In the genomic region with DNA sequence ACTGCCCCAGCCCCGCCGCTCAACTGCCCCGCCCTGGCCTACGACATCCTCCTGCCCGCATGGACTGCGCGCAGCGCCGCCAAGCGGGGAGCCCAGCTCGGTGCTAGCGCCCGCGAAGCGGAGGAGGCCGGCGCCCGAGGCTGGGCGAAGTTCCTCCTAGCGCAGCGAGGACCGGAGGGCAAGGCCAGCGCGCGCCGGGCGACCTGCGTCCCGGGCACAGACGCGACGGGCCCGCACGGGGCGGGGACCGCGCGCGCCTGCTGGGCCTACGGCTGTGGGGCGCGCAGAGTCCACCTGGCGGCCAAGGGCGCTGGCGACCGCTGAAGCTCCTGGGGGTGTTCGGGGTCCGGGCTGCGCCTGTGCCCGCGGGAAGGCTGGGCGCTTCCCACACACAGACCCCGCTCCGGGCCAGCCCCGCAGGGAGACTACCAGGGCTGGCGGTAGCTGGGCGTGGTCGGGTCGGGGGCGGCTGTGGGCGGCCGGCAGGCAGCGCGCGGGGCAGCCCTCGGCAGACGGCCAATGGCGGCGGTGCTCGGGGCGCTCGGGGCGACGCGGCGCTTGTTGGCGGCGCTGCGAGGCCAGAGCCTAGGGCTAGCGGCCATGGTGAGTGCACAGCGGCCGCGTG, we compare ENCODE assay signal across 8 cellular contexts. TPM values are rescaled to one million over a fixed set of nuclear protein-coding genes. Genes with fewer than 3 reads are reported as not detected.
DNase-seq lines count a peak whose midpoint lies in the region; ATAC-seq and TF ChIP-seq lines count a peak whose summit lies in the region.

A gene (plus strand): TSS at position 511 of the 625 bp plus-strand sequence. CDS start 9 bp downstream, at position 520.

- H2AFZ ChIP-seq in smooth muscle cell (ENCODE audit: low read depth), result peak within 1 kb of the TSS; percentile 82

- in situ Hi-C loops in T47D (cut with HindIII; ENCODE audit: low pct_unique_long_range_greater_than_20kb, low sequenced_read_pairs), result no loop called here

- peak; percentile 79 for ATAC-seq in GM18907 (IDR thresholded peaks at IDR 0.05; ENCODE audit: unreplicated experiment)
- peak; percentile 79 for ATAC-seq in HG03139 (IDR thresholded peaks at IDR 0.05; ENCODE audit: unreplicated experiment)

- peaks cover 13% of the 10 kb centered on the region for H3K79me2 ChIP-seq in smooth muscle cell (ENCODE audit: low read depth)

- peak within 1 kb of the TSS; percentile 90 for H3K4me2 ChIP-seq in smooth muscle cell

- peak; percentile 82 for TF ChIP-seq CTCF in AG09309 (IDR thresholded peaks at IDR 0.05; ENCODE audit: control insufficient read depth, insufficient read depth, low read depth, low read length, missing control alignments)
- peak; percentile 96 for TF ChIP-seq CTCF in VCaP (conservative IDR thresholded peaks at IDR 0.05)
- TF ChIP-seq CTCF in smooth muscle cell (IDR thresholded peaks at IDR 0.05; ENCODE audit: borderline replicate concordance, insufficient read depth, poor library complexity, severe bottlenecking), result peak; percentile 80

- no peaks in the 10 kb centered on the region for H3K9me3 ChIP-seq in smooth muscle cell (replicated peaks; ENCODE audit: low read depth)

- under 1% methylated on average over 51 of the region's 83 CpGs for WGBS in smooth muscle cell (ENCODE audit: low lambda C conversion rate)

- H3K4me1 ChIP-seq in smooth muscle cell (ENCODE audit: low read depth), result no peaks in the 10 kb centered on the region

- peaks cover 5% of the 10 kb centered on the region for H3F3A ChIP-seq in smooth muscle cell (ENCODE audit: low read depth)

- peak within 1 kb of the TSS; percentile 74 for H3K4me3 ChIP-seq in AG09309 (ENCODE audit: control insufficient read depth, low read depth, low read length)
- peak within 1 kb of the TSS; percentile 79 for H3K4me3 ChIP-seq in smooth muscle cell

- H3K27ac ChIP-seq in VCaP, result peak within 1 kb of the TSS; percentile 98
- peak within 1 kb of the TSS; percentile 80 for H3K27ac ChIP-seq in smooth muscle cell (ENCODE audit: low read depth)

- H3K9ac ChIP-seq in smooth muscle cell (ENCODE audit: low read depth), result peak within 1 kb of the TSS; percentile 85

- no peaks in the 10 kb centered on the region for H4K20me1 ChIP-seq in smooth muscle cell (ENCODE audit: low read depth)

- H3K27me3 ChIP-seq in smooth muscle cell (ENCODE audit: low read depth), result no peaks in the 10 kb centered on the region

- no peaks in the 10 kb centered on the region for H3K36me3 ChIP-seq in smooth muscle cell (ENCODE audit: low read depth)

- DNase-seq in AG09309 (ENCODE audit: low read depth) (no peak), NCI-H2196 treated with DMSO at 0.1 percent for 48 hours (lab: John Stamatoyannopoulos, UW; ENCODE audit: unreplicated experiment) (peak; percentile 86), T47D (ENCODE audit: low read depth in 1 of 2, low spot score in 1 of 2) (peak; percentile 73 to 95), iPS-NIHi7 (ENCODE audit: extremely low spot score) (peak; percentile 93), smooth muscle cell (lab: John Stamatoyannopoulos, UW; ENCODE audit: unreplicated experiment) (peak; percentile 83)

RNA-seq across cellular contexts. Expression of the gene that starts here (rescaled TPM):
- 2.4 and 2.5 TPM in 2 replicates for total RNA-seq in smooth muscle cell
- 3.3 and 4.2 TPM in 2 replicates for polyA plus RNA-seq in smooth muscle cell
